Comparison of ENCODE assay signal across 18 cellular contexts in the genomic region with DNA sequence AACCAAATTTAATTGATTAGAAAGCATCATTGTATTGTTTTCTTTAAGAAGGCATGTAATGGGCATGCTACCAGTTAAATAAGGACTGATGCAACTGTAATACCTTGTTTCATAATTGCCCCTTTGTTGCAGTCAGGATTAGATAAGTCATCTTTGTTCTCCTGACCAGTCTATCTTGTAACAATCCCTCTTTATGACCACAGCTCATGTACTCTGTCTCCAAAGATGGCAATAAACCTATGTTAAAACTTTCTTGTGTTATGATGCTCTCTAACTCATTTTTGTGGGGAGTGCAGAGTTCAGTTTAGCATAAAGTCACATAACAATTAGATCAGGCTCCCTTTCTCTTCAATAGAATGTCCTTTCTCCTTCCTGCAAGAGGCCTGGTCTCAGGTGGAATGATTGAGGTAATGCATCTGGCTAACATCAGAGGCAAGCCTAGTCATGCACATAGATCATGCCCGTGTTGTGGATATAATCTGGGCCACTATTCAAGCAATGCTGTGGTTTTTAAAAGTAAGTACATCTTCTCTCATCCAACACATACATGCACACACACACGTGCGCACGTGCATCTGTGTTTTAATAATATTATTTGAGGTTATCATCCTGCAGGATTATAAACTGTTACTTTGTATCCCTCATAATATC.
DNase-seq lines count a peak whose midpoint lies in the region; TF ChIP-seq lines count a peak whose summit lies in the region.
"Had no signal": no experiment of that assay in that cellular context is flagged by ENCODE, and none has a peak within 500 bp of the region (broad histone marks: within the 10 kb centered on the region; RNA-seq: fewer than 3 reads in every experiment).

No MANE protein-coding gene starts in this region.

- peaks cover 4% of the 10 kb centered on the region for H3K4me1 Mint-ChIP-seq in T-helper 2 cell treated with Interferon-gamma antibody and Interleukin-4, amounts not matched to agents 5 μg/mL and 100 μg/mL, for 36 hours (ENCODE audit: low read depth)

- H3K4me3 ChIP-seq in skeletal muscle cell (ENCODE audit: low read depth, low read length), result no peak overlapping the region
- H3K4me3 ChIP-seq: PC-9, right atrium auricular region, tibial nerve had no signal

- DNase-seq in SKM-1 treated with dmso at 0.1 percent for 144 hours (lab: John Stamatoyannopoulos, UW; ENCODE audit: unreplicated experiment) (peak; percentile 10), SKM-1 (lab: John Stamatoyannopoulos, UW; ENCODE audit: unreplicated experiment) (no peak), NCI-H526 treated with DMSO at 0.1 percent for 48 hours (lab: John Stamatoyannopoulos, UW) (peak; percentile 28), erythroblast (lab: John Stamatoyannopoulos, UW) (peak; percentile 49 to 50), skeletal muscle cell (ENCODE audit: low read depth) (peak; percentile 15), dedifferentiated amniotic fluid mesenchymal stem cell (ENCODE audit: extremely low spot score) (no peak), GM19238 (ENCODE audit: insufficient read length, low spot score) (no peak)
- DNase-seq in T-helper 2 cell treated with Interferon-gamma antibody and Interleukin-4, amounts not matched to agents 5 μg/mL and 100 μg/mL, for 36 hours (ENCODE audit: low spot score), result no peak
- DNase-seq: effector CD4-positive, alpha-beta T cell; MM.1S; NCI-H226; PC-9; stimulated activated CD4-positive, alpha-beta T cell treated with anti-CD3 and anti-CD28 coated beads, Interleukin-4, amount 100 ng/mL, for 4 hours had no signal

- peaks cover 33% of the 10 kb centered on the region for H3K36me3 Mint-ChIP-seq in T-helper 2 cell treated with Interferon-gamma antibody and Interleukin-4, amounts not matched to agents 5 μg/mL and 100 μg/mL, for 36 hours (ENCODE audit: low read depth)

- no peaks in the 10 kb centered on the region for H3K27me3 Mint-ChIP-seq in T-helper 2 cell treated with Interferon-gamma antibody and Interleukin-4, amounts not matched to agents 5 μg/mL and 100 μg/mL, for 36 hours (ENCODE audit: low read depth)
- H3K27me3 Mint-ChIP-seq: activated naive CD4-positive, alpha-beta T cell treated with anti-CD3 and anti-CD28 coated beads, Interleukin-2, amount 50 U/mL, for 24 hours; memory B cell had no signal

- H3K9me3 Mint-ChIP-seq in T-helper 2 cell treated with Interferon-gamma antibody and Interleukin-4, amounts not matched to agents 5 μg/mL and 100 μg/mL, for 36 hours, result no peaks in the 10 kb centered on the region
- H3K9me3 Mint-ChIP-seq: activated naive CD4-positive, alpha-beta T cell treated with anti-CD3 and anti-CD28 coated beads, Interleukin-2, amount 50 U/mL, for 24 hours; memory B cell had no signal

- no peak overlapping the region for H3K4me3 Mint-ChIP-seq in T-helper 2 cell treated with Interferon-gamma antibody and Interleukin-4, amounts not matched to agents 5 μg/mL and 100 μg/mL, for 36 hours
- H3K4me3 Mint-ChIP-seq: activated naive CD4-positive, alpha-beta T cell treated with anti-CD3 and anti-CD28 coated beads, Interleukin-2, amount 50 U/mL, for 24 hours; memory B cell; neural crest cell had no signal

- TF ChIP-seq POLR2A in erythroblast (IDR thresholded peaks at IDR 0.05; ENCODE audit: low read length), result no peak

- no peak overlapping the region for H3K27ac Mint-ChIP-seq in T-helper 2 cell treated with Interferon-gamma antibody and Interleukin-4, amounts not matched to agents 5 μg/mL and 100 μg/mL, for 36 hours
- H3K27ac Mint-ChIP-seq: activated naive CD4-positive, alpha-beta T cell treated with anti-CD3 and anti-CD28 coated beads, Interleukin-2, amount 50 U/mL, for 24 hours; memory B cell had no signal

Comparison
In these comparisons a context has a peak if more than half of its experiments do, and no peak if none do; other contexts are left out.
1. DNase-seq: peak in SKM-1 treated with dmso at 0.1 percent for 144 hours (single experiment), NCI-H526 treated with DMSO at 0.1 percent for 48 hours (single experiment), erythroblast (2 of 2) and skeletal muscle cell (single experiment); none in SKM-1 (single experiment), dedifferentiated amniotic fluid mesenchymal stem cell (single experiment), T-helper 2 cell treated with Interferon-gamma antibody and Interleukin-4, amounts not matched to agents 5 μg/mL and 100 μg/mL, for 36 hours (single experiment) and GM19238 (single experiment).